ENCODE assay signal across 22 cellular contexts in the genomic region with DNA sequence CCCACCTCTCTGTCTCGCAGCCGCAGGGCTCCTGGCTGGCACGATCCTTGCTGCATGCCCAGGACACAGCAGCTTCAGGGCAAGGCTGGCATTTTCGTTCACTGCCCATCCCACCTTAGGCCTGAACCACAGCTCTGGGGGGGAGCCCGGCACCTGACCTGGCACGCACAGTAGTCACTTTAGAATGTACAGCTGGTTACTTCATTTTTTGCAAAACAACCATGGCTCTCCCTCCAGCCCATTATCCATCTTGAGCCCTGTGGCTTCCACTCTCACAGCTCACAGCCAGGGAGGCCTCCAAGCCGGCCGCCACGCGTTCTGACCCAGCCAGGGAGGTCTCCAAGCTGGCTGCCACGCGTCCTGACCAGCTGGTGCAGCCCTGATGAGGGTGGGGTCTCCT. TPM values are rescaled to one million over a fixed set of nuclear protein-coding genes. Genes with fewer than 3 reads are reported as not detected.
"Had no signal": no experiment of that assay in that cellular context is flagged by ENCODE, and none has a peak within 500 bp of the region (broad histone marks: within the 10 kb centered on the region; RNA-seq: fewer than 3 reads in every experiment).

No MANE protein-coding gene starts in this region.

- H3K4me3 Mint-ChIP-seq: activated B cell treated with CpG ODN at 0.5 μM for 24 hours; activated CD8-positive, alpha-beta T cell treated with anti-CD3 and anti-CD28 coated beads for 36 hours; activated naive CD4-positive, alpha-beta T cell treated with anti-CD3 and anti-CD28 coated beads, Interleukin-2, amount 10 ng/mL, durations not matched to agents 7 days and 5 days; activated naive CD8-positive, alpha-beta T cell treated with anti-CD3 and anti-CD28 coated beads, Interleukin-2, amount 50 U/mL, for 24 hours; activated T-helper 17 cell treated with anti-CD3 and anti-CD28 coated beads, Interleukin-2, amount 50 U/mL, for 72 hours; neural crest cell; T-helper 2 cell treated with Interferon-gamma antibody and Interleukin-4, amounts not matched to agents 5 μg/mL and 100 μg/mL, for 36 hours had no signal

- H3K4me2 ChIP-seq: hepatocyte had no signal

- H3K36me3 ChIP-seq: ovary, upper lobe of left lung had no signal

- H3K27me3 Mint-ChIP-seq: activated B cell treated with CpG ODN at 0.5 μM for 24 hours; activated T-helper 17 cell treated with anti-CD3 and anti-CD28 coated beads, Interleukin-2, amount 50 U/mL, for 72 hours had no signal

- H3K4me1 ChIP-seq: upper lobe of left lung had no signal

- H3K27me3 ChIP-seq: hepatocyte, ovary had no signal

- H3K9me3 ChIP-seq: ovary, upper lobe of left lung had no signal

- H3K4me1 Mint-ChIP-seq: activated B cell treated with CpG ODN at 0.5 μM for 24 hours; activated naive CD4-positive, alpha-beta T cell treated with anti-CD3 and anti-CD28 coated beads, Interleukin-2, amount 10 ng/mL, durations not matched to agents 7 days and 5 days; activated naive CD8-positive, alpha-beta T cell treated with anti-CD3 and anti-CD28 coated beads, Interleukin-2, amount 50 U/mL, for 24 hours; activated T-helper 17 cell treated with anti-CD3 and anti-CD28 coated beads, Interleukin-2, amount 50 U/mL, for 72 hours; neural crest cell had no signal

- H2AFZ ChIP-seq: hepatocyte had no signal

- DNase-seq: activated B cell treated with CpG ODN at 0.5 μM for 24 hours; activated CD4-positive, alpha-beta T cell treated with anti-CD3 and anti-CD28 coated beads for 4 hours; activated CD8-positive, alpha-beta T cell treated with anti-CD3 and anti-CD28 coated beads for 36 hours; activated naive CD4-positive, alpha-beta T cell treated with anti-CD3 and anti-CD28 coated beads, Interleukin-2, amount 10 ng/mL, durations not matched to agents 7 days and 5 days; activated naive CD8-positive, alpha-beta T cell treated with anti-CD3 and anti-CD28 coated beads, Interleukin-2, amount 50 U/mL, for 24 hours; activated T-cell treated with anti-CD3 and anti-CD28 coated beads, Interleukin-2, amount 50 U/mL, for 1 hour; foreskin fibroblast; SHP77; stimulated activated CD4-positive, alpha-beta T cell treated with anti-CD3 and anti-CD28 coated beads, Interleukin-2, amount 100 ng/mL, for 24 hours; stimulated activated naive CD8-positive, alpha-beta T cell treated with anti-CD3 and anti-CD28 coated beads, Interleukin-15, Interleukin-2, amounts not matched to agents 100 U/mL and 50 U/mL, for 24 hours had no signal

- H3K36me3 Mint-ChIP-seq: activated naive CD4-positive, alpha-beta T cell treated with anti-CD3 and anti-CD28 coated beads, Interleukin-2, amount 10 ng/mL, durations not matched to agents 7 days and 5 days had no signal

- H3K9me3 Mint-ChIP-seq: activated B cell treated with CpG ODN at 0.5 μM for 24 hours; activated CD8-positive, alpha-beta T cell treated with anti-CD3 and anti-CD28 coated beads for 36 hours; activated naive CD4-positive, alpha-beta T cell treated with anti-CD3 and anti-CD28 coated beads, Interleukin-2, amount 10 ng/mL, durations not matched to agents 7 days and 5 days; activated naive CD8-positive, alpha-beta T cell treated with anti-CD3 and anti-CD28 coated beads, Interleukin-2, amount 50 U/mL, for 24 hours; activated T-helper 17 cell treated with anti-CD3 and anti-CD28 coated beads, Interleukin-2, amount 50 U/mL, for 72 hours; T-helper 2 cell treated with Interferon-gamma antibody and Interleukin-4, amounts not matched to agents 5 μg/mL and 100 μg/mL, for 36 hours had no signal

- H3K4me3 ChIP-seq: hepatocyte, ovary, SK-N-MC, upper lobe of left lung had no signal

- H3K27ac ChIP-seq: epithelial cell of prostate, hepatocyte, ovary, SK-N-MC, upper lobe of left lung had no signal

- H3K27ac Mint-ChIP-seq: activated B cell treated with CpG ODN at 0.5 μM for 24 hours; activated CD8-positive, alpha-beta T cell treated with anti-CD3 and anti-CD28 coated beads for 36 hours; activated naive CD4-positive, alpha-beta T cell treated with anti-CD3 and anti-CD28 coated beads, Interleukin-2, amount 10 ng/mL, durations not matched to agents 7 days and 5 days; activated naive CD8-positive, alpha-beta T cell treated with anti-CD3 and anti-CD28 coated beads, Interleukin-2, amount 50 U/mL, for 24 hours; activated T-helper 17 cell treated with anti-CD3 and anti-CD28 coated beads, Interleukin-2, amount 50 U/mL, for 72 hours; T-helper 2 cell treated with Interferon-gamma antibody and Interleukin-4, amounts not matched to agents 5 μg/mL and 100 μg/mL, for 36 hours had no signal

RNA-seq across cellular contexts. Expression of gene ACTRT2, which starts 54.8 kb away (rescaled TPM):
- total RNA-seq: activated B cell treated with CpG ODN at 0.5 μM for 24 hours; activated CD8-positive, alpha-beta T cell treated with anti-CD3 and anti-CD28 coated beads for 36 hours; activated T-helper 17 cell treated with anti-CD3 and anti-CD28 coated beads, Interleukin-2, amount 50 U/mL, for 72 hours; astrocyte; bronchial epithelial cell; dermis microvascular lymphatic vessel endothelial cell; hepatocyte; lung microvascular endothelial cell; neural crest cell; ovary; upper lobe of left lung had no signal
- polyA plus RNA-seq: hepatocyte, ovary had no signal
